Comparison of ENCODE assay signal across 1 cellular context in the genomic region with DNA sequence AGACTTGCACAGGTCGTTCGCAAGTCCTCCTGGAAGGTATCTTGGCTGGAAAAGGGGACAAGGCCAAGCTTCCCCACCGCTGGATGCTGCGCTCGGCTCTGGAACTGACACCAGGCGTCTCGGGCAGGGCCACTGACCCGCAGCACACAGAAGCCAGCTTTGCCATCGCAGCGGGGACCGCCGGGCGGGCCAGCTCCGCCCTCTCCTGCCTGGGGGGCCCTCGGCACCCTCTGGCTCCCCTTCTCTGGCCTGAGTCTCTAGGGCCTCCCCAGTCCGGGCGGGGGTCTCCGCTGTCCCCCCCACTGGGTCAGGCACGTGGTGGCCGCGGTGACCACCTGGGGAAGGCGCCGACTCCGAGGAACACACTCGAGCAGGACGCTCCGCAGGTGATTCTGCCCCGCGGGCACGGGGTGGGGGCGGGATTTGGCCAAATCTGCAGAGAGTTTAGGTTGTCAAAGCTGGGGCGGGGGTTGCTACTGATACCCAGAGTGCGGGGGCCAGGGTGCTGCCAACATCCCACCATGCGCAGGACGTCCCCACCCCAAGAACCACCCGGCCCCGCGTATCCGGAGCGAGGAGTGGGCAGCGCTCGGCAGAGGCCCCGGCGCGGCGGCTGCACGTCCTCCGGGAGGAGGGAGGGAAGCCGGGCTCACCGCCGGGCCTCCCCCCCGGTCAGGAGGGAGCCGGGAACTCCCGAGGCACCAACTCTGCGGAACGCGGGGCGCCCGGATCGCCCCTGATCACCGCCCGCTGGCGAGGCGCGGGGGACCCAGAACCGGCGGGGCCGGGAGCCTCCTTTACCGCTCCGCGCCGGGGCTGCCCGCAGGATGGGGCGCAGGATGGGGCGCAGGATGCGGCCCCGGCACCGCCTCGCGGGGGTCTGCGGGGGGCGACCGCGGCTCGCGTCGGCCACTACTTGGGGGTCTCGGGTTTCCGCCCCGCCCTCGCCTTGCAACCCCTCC.
TF ChIP-seq lines count a peak whose summit lies in the region.

No MANE protein-coding gene starts in this region.

TF ChIP-seq in WTC11, 78 proteins besides CTCF, POLR2A, EP300 and RAD21 (continued from another document):
- TF ChIP-seq HMGXB4 (CRISPR knock-in tag; IDR thresholded peaks at IDR 0.05) (peak; percentile 29; the same call in 1 of the 2 replicates), OVOL2 (CRISPR knock-in tag; IDR thresholded peaks at IDR 0.05; ENCODE audit: borderline replicate concordance) (no peak), FOXK1 (CRISPR knock-in tag; IDR thresholded peaks at IDR 0.05) (0 out of 2 replicates have a peak, but pooled peaks have one; percentile 5), MXD4 (CRISPR knock-in tag; IDR thresholded peaks at IDR 0.05; ENCODE audit: borderline replicate concordance) (no peak), ZBTB21 (CRISPR knock-in tag; IDR thresholded peaks at IDR 0.05; ENCODE audit: borderline replicate concordance) (no peak), TP53 (CRISPR knock-in tag; IDR thresholded peaks at IDR 0.05) (no peak), SP1 (CRISPR knock-in tag; conservative IDR thresholded peaks at IDR 0.05) (no peak), KAT7 (CRISPR knock-in tag; IDR thresholded peaks at IDR 0.05; ENCODE audit: borderline replicate concordance) (no peak), TEAD4 (CRISPR knock-in tag; IDR thresholded peaks at IDR 0.05) (no peak), E2F1 (CRISPR knock-in tag; IDR thresholded peaks at IDR 0.05) (no peak), ZNF423 (CRISPR knock-in tag; IDR thresholded peaks at IDR 0.05) (0 out of 2 replicates have a peak, but pooled peaks have one; percentile 13), RORB (CRISPR knock-in tag; IDR thresholded peaks at IDR 0.05) (no peak), HMGA2 (CRISPR knock-in tag; IDR thresholded peaks at IDR 0.05) (no peak), CREM (CRISPR knock-in tag; IDR thresholded peaks at IDR 0.05) (no peak), RELA (CRISPR knock-in tag; IDR thresholded peaks at IDR 0.05; ENCODE audit: borderline replicate concordance) (no peak), FOXP1 (CRISPR knock-in tag; IDR thresholded peaks at IDR 0.05; ENCODE audit: borderline replicate concordance) (0 out of 2 replicates have a peak, but pooled peaks have one; percentile 57), SOX15 (CRISPR knock-in tag; IDR thresholded peaks at IDR 0.05) (no peak), AFF4 (CRISPR knock-in tag; IDR thresholded peaks at IDR 0.05; ENCODE audit: borderline replicate concordance) (no peak)
- TF ChIP-seq, protein P1, sequence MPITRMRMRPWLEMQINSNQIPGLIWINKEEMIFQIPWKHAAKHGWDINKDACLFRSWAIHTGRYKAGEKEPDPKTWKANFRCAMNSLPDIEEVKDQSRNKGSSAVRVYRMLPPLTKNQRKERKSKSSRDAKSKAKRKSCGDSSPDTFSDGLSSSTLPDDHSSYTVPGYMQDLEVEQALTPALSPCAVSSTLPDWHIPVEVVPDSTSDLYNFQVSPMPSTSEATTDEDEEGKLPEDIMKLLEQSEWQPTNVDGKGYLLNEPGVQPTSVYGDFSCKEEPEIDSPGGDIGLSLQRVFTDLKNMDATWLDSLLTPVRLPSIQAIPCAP (CRISPR knock-in tag; IDR thresholded peaks at IDR 0.05) = no peak
- TF ChIP-seq, protein P2, sequence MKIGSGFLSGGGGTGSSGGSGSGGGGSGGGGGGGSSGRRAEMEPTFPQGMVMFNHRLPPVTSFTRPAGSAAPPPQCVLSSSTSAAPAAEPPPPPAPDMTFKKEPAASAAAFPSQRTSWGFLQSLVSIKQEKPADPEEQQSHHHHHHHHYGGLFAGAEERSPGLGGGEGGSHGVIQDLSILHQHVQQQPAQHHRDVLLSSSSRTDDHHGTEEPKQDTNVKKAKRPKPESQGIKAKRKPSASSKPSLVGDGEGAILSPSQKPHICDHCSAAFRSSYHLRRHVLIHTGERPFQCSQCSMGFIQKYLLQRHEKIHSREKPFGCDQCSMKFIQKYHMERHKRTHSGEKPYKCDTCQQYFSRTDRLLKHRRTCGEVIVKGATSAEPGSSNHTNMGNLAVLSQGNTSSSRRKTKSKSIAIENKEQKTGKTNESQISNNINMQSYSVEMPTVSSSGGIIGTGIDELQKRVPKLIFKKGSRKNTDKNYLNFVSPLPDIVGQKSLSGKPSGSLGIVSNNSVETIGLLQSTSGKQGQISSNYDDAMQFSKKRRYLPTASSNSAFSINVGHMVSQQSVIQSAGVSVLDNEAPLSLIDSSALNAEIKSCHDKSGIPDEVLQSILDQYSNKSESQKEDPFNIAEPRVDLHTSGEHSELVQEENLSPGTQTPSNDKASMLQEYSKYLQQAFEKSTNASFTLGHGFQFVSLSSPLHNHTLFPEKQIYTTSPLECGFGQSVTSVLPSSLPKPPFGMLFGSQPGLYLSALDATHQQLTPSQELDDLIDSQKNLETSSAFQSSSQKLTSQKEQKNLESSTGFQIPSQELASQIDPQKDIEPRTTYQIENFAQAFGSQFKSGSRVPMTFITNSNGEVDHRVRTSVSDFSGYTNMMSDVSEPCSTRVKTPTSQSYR (CRISPR knock-in tag; IDR thresholded peaks at IDR 0.05) = no peak
